ENCODE assay signal across 5 cellular contexts in the genomic region with DNA sequence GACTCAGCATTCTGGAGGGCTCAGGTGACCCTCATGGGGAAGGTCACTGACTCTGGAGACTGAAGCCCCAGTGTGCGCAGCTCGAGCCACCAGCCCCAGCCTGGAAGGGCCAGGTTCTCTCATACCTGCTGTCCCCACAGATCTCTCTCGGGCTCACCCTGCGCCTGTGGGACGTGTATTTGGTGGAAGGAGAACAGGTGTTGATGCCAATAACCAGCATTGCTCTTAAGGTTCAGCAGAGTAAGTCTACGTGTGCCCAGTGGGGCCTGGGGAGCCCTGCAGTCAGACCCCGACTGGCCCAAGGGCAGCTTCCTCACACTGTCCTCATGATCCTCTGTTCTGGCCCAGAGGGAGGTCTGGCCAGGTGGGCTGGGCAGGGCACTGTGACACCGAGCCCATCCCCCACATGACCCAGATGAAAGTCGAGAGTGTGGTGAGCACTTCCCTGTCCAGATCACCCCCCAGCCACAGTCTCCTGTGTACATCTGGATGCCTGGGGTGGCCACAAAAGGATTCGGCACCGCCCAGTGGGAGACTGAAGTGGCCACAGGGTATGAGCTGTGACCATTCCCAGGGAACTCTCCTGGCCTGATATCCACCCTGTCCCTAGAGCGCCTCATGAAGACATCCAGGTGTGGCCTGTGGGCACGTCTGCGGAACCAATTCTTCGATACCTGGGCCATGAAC. TPM values are rescaled to one million over a fixed set of nuclear protein-coding genes. Genes with fewer than 3 reads are reported as not detected.
"Had no signal": no experiment of that assay in that cellular context is flagged by ENCODE, and none has a peak within 500 bp of the region (broad histone marks: within the 10 kb centered on the region; RNA-seq: fewer than 3 reads in every experiment).

No MANE protein-coding gene starts in this region.

RNA-seq across cellular contexts. Expression of a gene that starts 21.8 kb away (rescaled TPM):
- total RNA-seq: dermis microvascular lymphatic vessel endothelial cell, esophagus mucosa, glomerular endothelial cell had no signal
- polyA plus RNA-seq: keratinocyte, mammary epithelial cell had no signal
